ENCODE assay signal across 1 cellular context in genomic region chr2:240567137-240567871, GRCh38.
TF ChIP-seq lines count a peak whose summit lies in the region.

No MANE protein-coding gene starts in this region.

TF ChIP-seq in SK-N-SH treated with all-trans-retinoic acid at 6 μM for 48 hours, 23 proteins besides CTCF, POLR2A, EP300 and RAD21 (continued from another document):
- no peak for TF ChIP-seq BACH2 (CRISPR knock-in tag; IDR thresholded peaks at IDR 0.05; ENCODE audit: borderline replicate concordance)
- TF ChIP-seq TCF4 (CRISPR knock-in tag; IDR thresholded peaks at IDR 0.05; ENCODE audit: borderline replicate concordance) = no peak
- no peak for TF ChIP-seq ARNTL (CRISPR knock-in tag; IDR thresholded peaks at IDR 0.05; ENCODE audit: borderline replicate concordance, low read depth)
- TF ChIP-seq ZFP3 (CRISPR knock-in tag; IDR thresholded peaks at IDR 0.05) = no peak
- TF ChIP-seq, protein P1, sequence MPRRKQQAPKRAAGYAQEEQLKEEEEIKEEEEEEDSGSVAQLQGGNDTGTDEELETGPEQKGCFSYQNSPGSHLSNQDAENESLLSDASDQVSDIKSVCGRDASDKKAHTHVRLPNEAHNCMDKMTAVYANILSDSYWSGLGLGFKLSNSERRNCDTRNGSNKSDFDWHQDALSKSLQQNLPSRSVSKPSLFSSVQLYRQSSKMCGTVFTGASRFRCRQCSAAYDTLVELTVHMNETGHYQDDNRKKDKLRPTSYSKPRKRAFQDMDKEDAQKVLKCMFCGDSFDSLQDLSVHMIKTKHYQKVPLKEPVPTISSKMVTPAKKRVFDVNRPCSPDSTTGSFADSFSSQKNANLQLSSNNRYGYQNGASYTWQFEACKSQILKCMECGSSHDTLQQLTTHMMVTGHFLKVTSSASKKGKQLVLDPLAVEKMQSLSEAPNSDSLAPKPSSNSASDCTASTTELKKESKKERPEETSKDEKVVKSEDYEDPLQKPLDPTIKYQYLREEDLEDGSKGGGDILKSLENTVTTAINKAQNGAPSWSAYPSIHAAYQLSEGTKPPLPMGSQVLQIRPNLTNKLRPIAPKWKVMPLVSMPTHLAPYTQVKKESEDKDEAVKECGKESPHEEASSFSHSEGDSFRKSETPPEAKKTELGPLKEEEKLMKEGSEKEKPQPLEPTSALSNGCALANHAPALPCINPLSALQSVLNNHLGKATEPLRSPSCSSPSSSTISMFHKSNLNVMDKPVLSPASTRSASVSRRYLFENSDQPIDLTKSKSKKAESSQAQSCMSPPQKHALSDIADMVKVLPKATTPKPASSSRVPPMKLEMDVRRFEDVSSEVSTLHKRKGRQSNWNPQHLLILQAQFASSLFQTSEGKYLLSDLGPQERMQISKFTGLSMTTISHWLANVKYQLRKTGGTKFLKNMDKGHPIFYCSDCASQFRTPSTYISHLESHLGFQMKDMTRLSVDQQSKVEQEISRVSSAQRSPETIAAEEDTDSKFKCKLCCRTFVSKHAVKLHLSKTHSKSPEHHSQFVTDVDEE (CRISPR knock-in tag; IDR thresholded peaks at IDR 0.05) = no peak
- TF ChIP-seq ZNF70 (CRISPR knock-in tag; IDR thresholded peaks at IDR 0.05) = no peak
- no peak for TF ChIP-seq TOX (CRISPR knock-in tag; IDR thresholded peaks at IDR 0.05; ENCODE audit: borderline replicate concordance)
- TF ChIP-seq, protein P2, sequence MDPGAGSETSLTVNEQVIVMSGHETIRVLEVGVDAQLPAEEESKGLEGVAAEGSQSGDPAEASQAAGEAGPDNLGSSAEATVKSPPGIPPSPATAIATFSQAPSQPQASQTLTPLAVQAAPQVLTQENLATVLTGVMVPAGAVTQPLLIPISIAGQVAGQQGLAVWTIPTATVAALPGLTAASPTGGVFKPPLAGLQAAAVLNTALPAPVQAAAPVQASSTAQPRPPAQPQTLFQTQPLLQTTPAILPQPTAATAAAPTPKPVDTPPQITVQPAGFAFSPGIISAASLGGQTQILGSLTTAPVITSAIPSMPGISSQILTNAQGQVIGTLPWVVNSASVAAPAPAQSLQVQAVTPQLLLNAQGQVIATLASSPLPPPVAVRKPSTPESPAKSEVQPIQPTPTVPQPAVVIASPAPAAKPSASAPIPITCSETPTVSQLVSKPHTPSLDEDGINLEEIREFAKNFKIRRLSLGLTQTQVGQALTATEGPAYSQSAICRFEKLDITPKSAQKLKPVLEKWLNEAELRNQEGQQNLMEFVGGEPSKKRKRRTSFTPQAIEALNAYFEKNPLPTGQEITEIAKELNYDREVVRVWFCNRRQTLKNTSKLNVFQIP (CRISPR knock-in tag; IDR thresholded peaks at IDR 0.05; ENCODE audit: borderline replicate concordance, low read depth) = no peak
- no peak for TF ChIP-seq CSRNP3 (CRISPR knock-in tag; IDR thresholded peaks at IDR 0.05)
